In the genomic region with DNA sequence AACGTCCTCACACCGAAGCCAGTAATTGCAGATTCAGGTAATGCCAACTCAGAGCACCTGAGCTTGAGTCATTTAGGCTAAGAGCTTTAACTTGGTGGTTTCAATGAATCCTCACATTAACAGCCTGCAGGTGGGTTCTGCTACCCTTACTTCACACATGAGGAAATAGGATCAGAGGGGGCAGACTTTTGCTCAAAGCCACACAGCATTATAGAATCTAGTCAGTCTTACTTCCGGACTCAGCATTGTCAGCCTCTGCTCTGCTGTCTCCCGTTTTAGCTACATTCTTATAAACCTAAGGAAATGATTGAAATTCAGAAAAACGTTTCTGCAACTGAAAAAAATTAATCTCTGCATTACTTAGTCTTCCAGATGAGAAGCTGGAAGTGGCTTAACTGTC, we compare ENCODE assay signal across 10 cellular contexts. TPM values are rescaled to one million over a fixed set of nuclear protein-coding genes. Genes with fewer than 3 reads are reported as not detected.
"Had no signal": no experiment of that assay in that cellular context is flagged by ENCODE, and none has a peak within 500 bp of the region (broad histone marks: within the 10 kb centered on the region; RNA-seq: fewer than 3 reads in every experiment).

No MANE protein-coding gene starts in this region.

- H3K36me3 ChIP-seq: HAP-1 had no signal

- H3K4me1 Mint-ChIP-seq: IgD-negative memory B cell had no signal

- H2AFZ ChIP-seq: GM23248 had no signal

- H3K9me3 Mint-ChIP-seq: IgD-negative memory B cell had no signal

- H3K27ac ChIP-seq: GM23248, HL-60, KMS-11 had no signal

- H3K4me3 Mint-ChIP-seq: HFFc6 had no signal

- H3K4me1 ChIP-seq: HAP-1 had no signal

- H3K27ac Mint-ChIP-seq: HFFc6, IgD-negative memory B cell had no signal

- H3K4me3 ChIP-seq: GM23248, HAP-1 had no signal

- ATAC-seq: HepG2 had no signal

- H3K4me2 ChIP-seq: KMS-11 had no signal

- DNase-seq: GM23248, GOT3, H7, HFFc6 had no signal

- H3K9me3 ChIP-seq: HAP-1 had no signal

RNA-seq across cellular contexts. Expression of gene C4orf50, which starts 6.0 kb away (rescaled TPM):
- total RNA-seq: GM23248, HepG2, HFFc6, HT1080 had no signal
- polyA plus RNA-seq: GM23248, HepG2, IgD-negative memory B cell had no signal
